Comparison of ENCODE assay signal across 8 cellular contexts in the genomic region with DNA sequence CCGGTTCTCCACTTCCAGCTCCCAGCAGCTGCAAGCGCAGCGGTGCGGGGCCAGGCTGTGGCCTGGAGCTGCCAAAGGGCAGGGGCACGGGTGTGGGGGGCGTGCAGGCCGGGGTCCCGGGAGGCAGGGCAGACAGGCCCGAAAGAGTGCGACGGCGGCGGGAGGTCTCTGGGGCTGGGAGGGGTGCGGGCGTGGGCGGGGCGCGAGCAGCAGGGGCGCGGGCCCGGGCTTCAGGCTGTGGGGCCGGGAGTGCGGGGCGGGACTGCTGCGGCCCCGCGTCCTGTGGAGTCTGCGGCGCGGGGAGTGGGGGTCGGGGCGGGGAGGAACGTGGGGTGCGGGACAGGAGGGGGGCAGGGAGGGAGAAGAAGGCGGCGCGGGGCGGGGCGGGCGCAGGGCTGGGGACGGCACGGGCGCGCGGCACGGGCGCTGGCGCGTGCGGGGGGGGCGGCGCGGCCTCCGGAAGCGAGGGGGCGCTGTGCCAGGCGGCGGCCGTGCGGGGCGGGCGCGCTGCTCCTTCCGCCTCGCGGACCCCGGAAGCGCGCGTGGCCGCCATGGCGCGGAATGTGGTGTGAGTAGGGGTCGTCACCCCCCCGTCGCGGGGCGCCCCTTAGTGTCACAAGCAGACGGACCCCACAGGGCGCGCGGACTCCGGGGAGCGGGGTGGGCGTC. TPM values are rescaled to one million over a fixed set of nuclear protein-coding genes. Genes with fewer than 3 reads are reported as not detected.
DNase-seq lines count a peak whose midpoint lies in the region; ATAC-seq and TF ChIP-seq lines count a peak whose summit lies in the region.

A gene (plus strand): TSS at position 521 of the 669 bp plus-strand sequence. CDS start 31 bp downstream, at position 552.

- in situ Hi-C loops in endometrial microvascular endothelial cells (cut with HindIII; ENCODE audit: inconsistent ontology term, low pct_unique_long_range_greater_than_20kb, low sequenced_read_pairs), result no loop called here

- H3K4me3 ChIP-seq in CD8-positive, alpha-beta T cell (ENCODE audit: low read depth, low read length), result no peak within 1 kb of the TSS
- H3K4me3 ChIP-seq in Karpas-422 (ENCODE audit: low read length) (no peak within 1 kb of the TSS), osteoblast (ENCODE audit: insufficient read depth, low read length) (no peak within 1 kb of the TSS), foreskin fibroblast (ENCODE audit: low read depth in 1 of 2, low read length in 2 of 2) (no peak within 1 kb of the TSS)

- H3K4me1 ChIP-seq in CD8-positive, alpha-beta T cell (ENCODE audit: insufficient read depth, low read length), result no peaks in the 10 kb centered on the region
- H3K4me1 ChIP-seq in Karpas-422 (ENCODE audit: low read length) (no peaks in the 10 kb centered on the region), osteoblast (ENCODE audit: insufficient read depth, low read length) (peaks cover 10% of the 10 kb centered on the region)

- TF ChIP-seq CTCF in CD8-positive, alpha-beta T cell (IDR thresholded peaks at IDR 0.05), result no peak
- TF ChIP-seq CTCF in osteoblast (IDR thresholded peaks at IDR 0.05; ENCODE audit: extremely low read depth, low read depth, low read length) (no peak), foreskin fibroblast (IDR thresholded peaks at IDR 0.05; ENCODE audit: low read depth, low read length) (no peak)

- no peaks in the 10 kb centered on the region for H3K36me3 Mint-ChIP-seq in CD8-positive, alpha-beta T cell

- no peaks in the 10 kb centered on the region for H3K27me3 ChIP-seq in CD8-positive, alpha-beta T cell (ENCODE audit: insufficient read depth, low read length)
- no peaks in the 10 kb centered on the region for H3K27me3 ChIP-seq in Karpas-422 (ENCODE audit: low read length)
- H3K27me3 ChIP-seq in osteoblast (ENCODE audit: insufficient read depth, low read length), result no peaks in the 10 kb centered on the region

- H3K9me2 ChIP-seq in Karpas-422 (replicated peaks; ENCODE audit: insufficient read depth, low read length), result no peaks in the 10 kb centered on the region

- no peak within 1 kb of the TSS for H2AFZ ChIP-seq in Karpas-422 (ENCODE audit: low read length)
- no peak within 1 kb of the TSS for H2AFZ ChIP-seq in osteoblast (ENCODE audit: low read length)

- H3K79me2 ChIP-seq in Karpas-422 (ENCODE audit: low read length), result no peaks in the 10 kb centered on the region
- no peaks in the 10 kb centered on the region for H3K79me2 ChIP-seq in osteoblast (ENCODE audit: insufficient read depth, low read length)

- POLR2A ChIA-PET in CD8-positive, alpha-beta T cell (lab: Charles Lee), result interaction anchor here (1.8 kb wide), 1 partner anchor 94 kb away, joined by 6 read pairs; a partner anchor contains a TSS

- no peaks in the 10 kb centered on the region for H3K9me3 ChIP-seq in CD8-positive, alpha-beta T cell (ENCODE audit: low read length)
- H3K9me3 ChIP-seq in Karpas-422 (ENCODE audit: low read length) (no peaks in the 10 kb centered on the region), osteoblast (ENCODE audit: low read depth, low read length) (no peaks in the 10 kb centered on the region)

- CTCF ChIA-PET in CD8-positive, alpha-beta T cell (lab: Charles Lee), result interaction anchor here (0.9 to 6.2 kb wide), 5 partner anchors 52 to 247 kb away, joined by 3 to 34 read pairs (median 5); no protein-coding TSS in a partner anchor

- peak; percentile 86 for ATAC-seq in CD8-positive, alpha-beta T cell

- intact Hi-C loops in CD8-positive, alpha-beta T cell (cut with DNase I, micrococcal nuclease), result no loop called here

- H3K9ac ChIP-seq in Karpas-422 (ENCODE audit: low read length), result no peak within 1 kb of the TSS

- DNase-seq in CD8-positive, alpha-beta T cell, result peak in 4 of 7 experiments; percentile 24 to 30 (median 26)
- DNase-seq in Karpas-422 (no peak), osteoblast (ENCODE audit: insufficient read length, low spot score, missing footprints) (no peak), DMS114 treated with DMSO at 0.1 percent for 48 hours (lab: John Stamatoyannopoulos, UW; ENCODE audit: unreplicated experiment) (no peak), NCI-H748 (lab: John Stamatoyannopoulos, UW; ENCODE audit: unreplicated experiment) (no peak), foreskin fibroblast (no peak), NCI-H1417 (lab: John Stamatoyannopoulos, UW) (no peak)

- H3K4me3 Mint-ChIP-seq in CD8-positive, alpha-beta T cell, result no peak within 1 kb of the TSS

- H3K4me2 ChIP-seq in Karpas-422 (ENCODE audit: low read depth, low read length, poor library complexity, severe bottlenecking) (no peak within 1 kb of the TSS), osteoblast (ENCODE audit: insufficient read depth, low read length) (no peak within 1 kb of the TSS)

- no peaks in the 10 kb centered on the region for H3K36me3 ChIP-seq in CD8-positive, alpha-beta T cell (ENCODE audit: insufficient read depth, low read length)
- H3K36me3 ChIP-seq in Karpas-422 (ENCODE audit: insufficient read depth, low read length) (no peaks in the 10 kb centered on the region), osteoblast (ENCODE audit: insufficient read depth, low read length) (no peaks in the 10 kb centered on the region)

- no peak within 1 kb of the TSS for H3K27ac Mint-ChIP-seq in CD8-positive, alpha-beta T cell

- no peaks in the 10 kb centered on the region for H3K4me1 Mint-ChIP-seq in CD8-positive, alpha-beta T cell (ENCODE audit: low read depth)

- H3K27ac ChIP-seq in CD8-positive, alpha-beta T cell (ENCODE audit: low read depth, low read length), result no peak within 1 kb of the TSS
- H3K27ac ChIP-seq in Karpas-422 (ENCODE audit: low read length) (no peak within 1 kb of the TSS), osteoblast (ENCODE audit: low read depth, low read length) (no peak within 1 kb of the TSS)

- H3K9me3 Mint-ChIP-seq in CD8-positive, alpha-beta T cell, result no peaks in the 10 kb centered on the region

- no peaks in the 10 kb centered on the region for H3K27me3 Mint-ChIP-seq in CD8-positive, alpha-beta T cell (ENCODE audit: low read depth)

- H4K20me1 ChIP-seq in Karpas-422 (ENCODE audit: insufficient read depth, low read depth, low read length) (no peaks in the 10 kb centered on the region), osteoblast (ENCODE audit: insufficient read depth, low read length) (no peaks in the 10 kb centered on the region)

RNA-seq across cellular contexts. Expression of the gene that starts here (rescaled TPM):
- total RNA-seq in CD8-positive, alpha-beta T cell, result 10 to 100 TPM; 31.4 to 31.7 TPM
- 76.2 and 192 TPM in 2 replicates for total RNA-seq in Karpas-422 (2014; rRNA removed; shearing (Covaris generic); ENCODE audit: low replicate concordance)
- 170 TPM for total RNA-seq in endometrial microvascular endothelial cells (ENCODE audit: inconsistent ontology term)
- total RNA-seq in osteoblast, result 84.9 and 94.5 TPM in 2 replicates

Comparison
In these comparisons a context has a peak if more than half of its experiments do, and no peak if none do; other contexts are left out.
1. DNase-seq: peak in CD8-positive, alpha-beta T cell (4 of 7); none in Karpas-422 (single experiment), osteoblast (single experiment), DMS114 treated with DMSO at 0.1 percent for 48 hours (single experiment), NCI-H748 (single experiment), foreskin fibroblast (0 of 2) and NCI-H1417 (0 of 3).